In the genomic region with DNA sequence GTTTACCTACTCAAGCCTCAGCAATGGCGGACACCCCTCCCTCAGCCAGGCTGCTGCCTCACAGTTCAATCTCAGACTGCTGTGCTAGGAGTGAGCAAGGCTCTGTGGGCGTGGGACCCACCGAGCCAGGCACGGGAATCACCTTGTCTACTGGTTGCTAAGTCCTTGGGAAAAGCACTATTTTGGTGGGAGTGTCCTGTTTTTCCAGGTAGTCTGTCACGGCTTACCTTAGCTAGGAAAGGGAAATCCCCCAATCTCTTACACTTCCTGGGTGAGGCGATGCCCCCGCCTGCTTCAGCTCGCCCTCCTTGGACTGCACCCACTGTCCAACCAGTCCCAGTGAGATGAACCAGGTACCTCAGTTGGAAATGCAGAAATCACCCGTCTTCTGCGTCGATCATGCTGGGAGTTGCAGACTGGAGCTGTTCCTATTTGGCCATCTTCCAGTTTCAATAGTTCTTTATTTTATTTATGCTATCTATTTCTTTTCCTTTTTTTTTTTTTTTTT, we compare ENCODE assay signal across 19 cellular contexts. TPM values are rescaled to one million over a fixed set of nuclear protein-coding genes. Genes with fewer than 3 reads are reported as not detected.
A peak's percentile ranks its signal among the peaks of the same experiment; 100 is the strongest.
DNase-seq lines count a peak whose midpoint lies in the region; ATAC-seq, FAIRE-seq and TF ChIP-seq lines count a peak whose summit lies in the region.
"Had no signal": no experiment of that assay in that cellular context is flagged by ENCODE, and none has a peak within 500 bp of the region (broad histone marks: within the 10 kb centered on the region; RNA-seq: fewer than 3 reads in every experiment).

A gene with protein sequence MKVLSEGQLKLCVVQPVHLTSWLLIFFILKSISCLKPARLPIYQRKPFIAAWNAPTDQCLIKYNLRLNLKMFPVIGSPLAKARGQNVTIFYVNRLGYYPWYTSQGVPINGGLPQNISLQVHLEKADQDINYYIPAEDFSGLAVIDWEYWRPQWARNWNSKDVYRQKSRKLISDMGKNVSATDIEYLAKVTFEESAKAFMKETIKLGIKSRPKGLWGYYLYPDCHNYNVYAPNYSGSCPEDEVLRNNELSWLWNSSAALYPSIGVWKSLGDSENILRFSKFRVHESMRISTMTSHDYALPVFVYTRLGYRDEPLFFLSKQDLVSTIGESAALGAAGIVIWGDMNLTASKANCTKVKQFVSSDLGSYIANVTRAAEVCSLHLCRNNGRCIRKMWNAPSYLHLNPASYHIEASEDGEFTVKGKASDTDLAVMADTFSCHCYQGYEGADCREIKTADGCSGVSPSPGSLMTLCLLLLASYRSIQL (plus strand): TSS at position 458 of the 508 bp plus-strand sequence. CDS start 23,105 bp downstream, outside the sequence.

- no peaks in the 10 kb centered on the region for H4K20me1 ChIP-seq in HepG2 (ENCODE audit: insufficient read depth, low read length)

- H3K27ac ChIP-seq in breast epithelium (peak within 1 kb of the TSS in 1 of 2 donors; percentile 12), HepG2 (ENCODE audit: extremely low read length, insufficient read depth, low read length) (no peak within 1 kb of the TSS)
- H3K27ac ChIP-seq: 22Rv1, SJCRH30 had no signal

- TF ChIP-seq CTCF in MCF 10A (IDR thresholded peaks at IDR 0.05; ENCODE audit: unreplicated experiment) (no peak), breast epithelium (IDR thresholded peaks at IDR 0.05) (no peak), endothelial cell (IDR thresholded peaks at IDR 0.05; ENCODE audit: unreplicated experiment) (no peak), HepG2 (CRISPR knock-in tag; IDR thresholded peaks at IDR 0.05) (no peak)

- CTCF ChIA-PET in MCF 10A (lab: Yijun Ruan, JAX) (interaction anchor here (0.7 to 2.2 kb wide), 5 partner anchors 10 to 1772 kb away, joined by 3 to 13 read pairs (median 4); no protein-coding TSS in a partner anchor), HepG2 (lab: Yijun Ruan, JAX; ENCODE audit: low intra/inter-chr PET ratio, low total read pairs) (no interaction called here)

- no peak for ATAC-seq in HepG2
- no peak for ATAC-seq in HG03159 (IDR thresholded peaks at IDR 0.05; ENCODE audit: unreplicated experiment)
- no peak for ATAC-seq in HG03175 (IDR thresholded peaks at IDR 0.05; ENCODE audit: unreplicated experiment)
- ATAC-seq: CD8-positive, alpha-beta T cell had no signal

- 78% methylated on average over 8 of the region's 11 CpGs for WGBS in HepG2 (ENCODE audit: low lambda C conversion rate)

- no peak within 1 kb of the TSS for H2AFZ ChIP-seq in HepG2 (ENCODE audit: low read length)

- peaks cover 14% of the 10 kb centered on the region for H3K4me1 Mint-ChIP-seq in MCF 10A (ENCODE audit: insufficient read depth, unreplicated experiment)
- peaks cover 20% of the 10 kb centered on the region for H3K4me1 Mint-ChIP-seq in endothelial cell (ENCODE audit: unreplicated experiment)
- H3K4me1 Mint-ChIP-seq: B cell had no signal

- POLR2A ChIA-PET in MCF 10A (lab: Yijun Ruan, JAX) (interaction anchor here (1.4 kb wide), 1 partner anchor 10 kb away, joined by 3 read pairs; no protein-coding TSS in a partner anchor), HepG2 (lab: Yijun Ruan, JAX) (interaction anchor here (1.9 kb wide), 1 partner anchor 96 kb away, joined by 9 read pairs; the partner anchor contains the start of gene WASL)

- peak within 1 kb of the TSS; percentile 49 for H3K4me2 ChIP-seq in HepG2 (ENCODE audit: low read depth, low read length)

- no peaks in the 10 kb centered on the region for H3K27me3 ChIP-seq in breast epithelium
- H3K27me3 ChIP-seq in HepG2 (ENCODE audit: control insufficient read depth in 1 of 2, insufficient read depth in 2 of 2, low read length in 2 of 2): no peaks in the 10 kb centered on the region
- H3K27me3 ChIP-seq: SJCRH30 had no signal

- peaks cover 8% of the 10 kb centered on the region for H3K9me3 Mint-ChIP-seq in MCF 10A (ENCODE audit: unreplicated experiment)
- no peaks in the 10 kb centered on the region for H3K9me3 Mint-ChIP-seq in endothelial cell (ENCODE audit: unreplicated experiment)
- H3K9me3 Mint-ChIP-seq: CD8-positive, alpha-beta T cell had no signal

- no peaks in the 10 kb centered on the region for H3K79me2 ChIP-seq in HepG2 (ENCODE audit: insufficient read depth, low read length)

- no peaks in the 10 kb centered on the region for H3K36me3 ChIP-seq in breast epithelium
- no peaks in the 10 kb centered on the region for H3K36me3 ChIP-seq in HepG2 (replicated peaks in 1 of 2; ENCODE audit: control insufficient read depth in 1 of 2, insufficient read depth in 2 of 2, low read length in 2 of 2)
- H3K36me3 ChIP-seq: SJCRH30 had no signal

- H3K4me1 ChIP-seq in breast epithelium (no peaks in the 10 kb centered on the region), HepG2 (ENCODE audit: insufficient read depth, low read length) (peaks cover 20% of the 10 kb centered on the region)
- H3K4me1 ChIP-seq: SJCRH30 had no signal

- H3K9me3 ChIP-seq in breast epithelium (no peaks in the 10 kb centered on the region), HepG2 (ENCODE audit: low read length) (no peaks in the 10 kb centered on the region)
- H3K9me3 ChIP-seq: SJCRH30 had no signal

- no peak within 1 kb of the TSS for H3K9ac ChIP-seq in HepG2 (ENCODE audit: insufficient read depth, low read depth, low read length)

- intact Hi-C loops in MCF 10A (cut with micrococcal nuclease) (no loop called here), breast epithelium (cut with DNase I; ENCODE audit: low total_unique reads) (no loop called here), HepG2 (cut with micrococcal nuclease; ENCODE audit: unreplicated experiment) (no loop called here)

- H3K27ac Mint-ChIP-seq in MCF 10A (ENCODE audit: low read depth, unreplicated experiment) (peak within 1 kb of the TSS; percentile 33), endothelial cell (ENCODE audit: unreplicated experiment) (no peak within 1 kb of the TSS)
- H3K27ac Mint-ChIP-seq: B cell; CD8-positive, alpha-beta T cell had no signal

- DNase-seq in MCF 10A (ENCODE audit: unreplicated experiment) (no peak), breast epithelium (ENCODE audit: low spot score in 2 of 2) (no peak), endothelial cell (ENCODE audit: low spot score) (no peak), HepG2 (ENCODE audit: low spot score) (no peak), DMS114 treated with DMSO at 0.1 percent for 48 hours (lab: John Stamatoyannopoulos, UW; ENCODE audit: unreplicated experiment) (no peak)
- DNase-seq in activated CD4-positive, alpha-beta T cell treated with anti-CD3 and anti-CD28 coated beads for 4 hours: no peak
- DNase-seq: CD8-positive, alpha-beta T cell; KBM-7; NCI-H187; NCI-H2227 treated with DMSO at 0.1 percent for 48 hours; NCI-H510A treated with DMSO at 0.1 percent for 48 hours; NCI-H82; SJCRH30 had no signal

- no peak within 1 kb of the TSS for H3K4me3 Mint-ChIP-seq in MCF 10A (ENCODE audit: unreplicated experiment)
- peak within 1 kb of the TSS; percentile 81 for H3K4me3 Mint-ChIP-seq in endothelial cell (ENCODE audit: unreplicated experiment)
- H3K4me3 Mint-ChIP-seq: B cell; CD8-positive, alpha-beta T cell had no signal

- FAIRE-seq in HepG2 (lab: Jason Lieb, UNC): no peak
- FAIRE-seq: GM12892, GM18507 had no signal

- no peak for TF ChIP-seq EP300 in HepG2 (IDR thresholded peaks at IDR 0.05; ENCODE audit: low read depth in 2 of 2, low read length in 2 of 2)
- no peak for TF ChIP-seq EP300 in HepG2 (CRISPR knock-in tag; IDR thresholded peaks at IDR 0.05; ENCODE audit: borderline replicate concordance)

- TF ChIP-seq POLR2A in breast epithelium (IDR thresholded peaks at IDR 0.05): no peak
- TF ChIP-seq POLR2A in HepG2 (IDR thresholded peaks at IDR 0.05; ENCODE audit: insufficient read depth in 1 of 2, low read depth in 2 of 2, low read length in 2 of 2): no peak

- in situ Hi-C loops in HepG2 (cut with HindIII; ENCODE audit: extremely low pct_ligation_motif_present, low pct_unique_long_range_greater_than_20kb): no loop called here

- TF ChIP-seq RAD21 in HepG2 (CRISPR knock-in tag; IDR thresholded peaks at IDR 0.05): no peak

- BruUV-seq in MCF 10A (replicated peaks; lab: Mats Ljungman, UMichigan) (no TSS peak), HepG2 (replicated peaks; lab: Mats Ljungman, UMichigan) (no TSS peak)

- H3K36me3 Mint-ChIP-seq in MCF 10A (ENCODE audit: insufficient read depth, unreplicated experiment) (no peaks in the 10 kb centered on the region), endothelial cell (ENCODE audit: low read depth, unreplicated experiment) (peaks cover 4% of the 10 kb centered on the region)
- H3K36me3 Mint-ChIP-seq: CD8-positive, alpha-beta T cell had no signal

- no peaks in the 10 kb centered on the region for H3K27me3 Mint-ChIP-seq in MCF 10A (ENCODE audit: insufficient read depth, unreplicated experiment)
- H3K27me3 Mint-ChIP-seq in endothelial cell (ENCODE audit: unreplicated experiment): peaks cover 6% of the 10 kb centered on the region

- no peak within 1 kb of the TSS for H3K4me3 ChIP-seq in breast epithelium
- no peak within 1 kb of the TSS for H3K4me3 ChIP-seq in HepG2 (replicated peaks in 1 of 3; ENCODE audit: insufficient read depth in 1 of 3, low read depth in 2 of 3, low read length in 3 of 3)
- H3K4me3 ChIP-seq: SJCRH30 had no signal

TF ChIP-seq in HepG2, 621 proteins besides CTCF, POLR2A, EP300 and RAD21 (continues in another document):
- no peak for TF ChIP-seq FOSL1 (CRISPR knock-in tag; IDR thresholded peaks at IDR 0.05; ENCODE audit: borderline replicate concordance)

RNA-seq across cellular contexts. Expression of the gene that starts here (rescaled TPM):
- total RNA-seq in MCF 10A (2022): not detected in 2 replicates
- total RNA-seq in breast epithelium: under 1 TPM in 1 of 3 donors, not detected in 2; 0.15 TPM
- total RNA-seq in endothelial cell (ENCODE audit: unreplicated experiment): 3.1 TPM
- not detected in 2 replicates for total RNA-seq in HepG2 (2016; rRNA removed; fragmentation: Illumina TruSeq; extraction: Trizol)
- total RNA-seq in HepG2 (2016; cell fraction: cytosol; rRNA removed; fragmentation: Illumina TruSeq; extraction: Trizol; ENCODE audit: low read depth): not detected in 2 replicates
- not detected in 2 replicates for total RNA-seq in HepG2 (2016; cell fraction: insoluble cytoplasmic fraction; rRNA removed; fragmentation: Illumina TruSeq; extraction: Trizol)
- not detected in 2 replicates for total RNA-seq in HepG2 (2016; cell fraction: membrane; rRNA removed; fragmentation: Illumina TruSeq; extraction: Trizol)
- total RNA-seq in HepG2 (2016; cell fraction: nucleus; rRNA removed; fragmentation: Illumina TruSeq; extraction: Trizol): not detected in 2 replicates
- not detected in 2 replicates for polyA plus RNA-seq in HepG2 (2011; rRNA removed)
- not detected in 2 replicates for polyA plus RNA-seq in HepG2 (2011; cell fraction: cytosol; rRNA removed)
- not detected in 2 replicates for polyA plus RNA-seq in HepG2 (2011; cell fraction: nucleus; rRNA removed)
- polyA plus RNA-seq in HepG2 (2012): not detected in 2 replicates
- not detected in 2 replicates for polyA plus RNA-seq in HepG2 (2016; cell fraction: cytosol; fragmentation: Illumina TruSeq; extraction: Trizol; ENCODE audit: low read depth)
- not detected in 2 replicates for polyA plus RNA-seq in HepG2 (2016; cell fraction: insoluble cytoplasmic fraction; fragmentation: Illumina TruSeq; extraction: Trizol; ENCODE audit: low read depth)
- polyA plus RNA-seq in HepG2 (2016; cell fraction: membrane; fragmentation: Illumina TruSeq; extraction: Trizol; ENCODE audit: low read depth): not detected in 2 replicates
- not detected in 2 replicates for polyA plus RNA-seq in HepG2 (2016; cell fraction: nucleus; fragmentation: Illumina TruSeq; extraction: Trizol; ENCODE audit: insufficient read depth, low read depth)
- polyA minus RNA-seq in HepG2 (2011; rRNA and poly(A)+ RNA removed; ENCODE audit: low replicate concordance): 0.26 TPM in 1 of 2 replicates, not detected in the other
- not detected in 2 replicates for polyA minus RNA-seq in HepG2 (2011; cell fraction: cytosol; rRNA and poly(A)+ RNA removed)
- polyA minus RNA-seq in HepG2 (2011; cell fraction: nucleus; rRNA and poly(A)+ RNA removed): not detected in 2 replicates
- total RNA-seq: B cell; CD8-positive, alpha-beta T cell; SJCRH30 had no signal
